Comparison of ENCODE assay signal across 2 cellular contexts in genomic region chr5:73674669-73675004, GRCh38.
A peak's percentile ranks its signal among the peaks of the same experiment; 100 is the strongest.
TF ChIP-seq lines count a peak whose summit lies in the region.

No MANE protein-coding gene starts in this region.

TF ChIP-seq in HepG2, 621 proteins besides CTCF, POLR2A, EP300 and RAD21:
- TF ChIP-seq FOSL2 (CRISPR knock-in tag; IDR thresholded peaks at IDR 0.05) (0 out of 2 replicates have a peak, but pooled peaks have one; percentile 28), ZNF574 (CRISPR knock-in tag; IDR thresholded peaks at IDR 0.05) (no peak)

TF ChIP-seq in GM12878, 131 proteins besides CTCF, POLR2A, EP300 and RAD21:
- no peak for TF ChIP-seq ZBED1 (IDR thresholded peaks at IDR 0.05; ENCODE audit: borderline replicate concordance)
- no peak for TF ChIP-seq ZNF24 (IDR thresholded peaks at IDR 0.05)
- TF ChIP-seq NR2C1 (IDR thresholded peaks at IDR 0.05), result no peak
- no peak for TF ChIP-seq SREBF1 (IDR thresholded peaks at IDR 0.05; ENCODE audit: low read length)
- no peak for TF ChIP-seq IKZF2 (IDR thresholded peaks at IDR 0.05)
- no peak for TF ChIP-seq NFXL1 (IDR thresholded peaks at IDR 0.05; ENCODE audit: borderline replicate concordance)
- TF ChIP-seq BMI1 (IDR thresholded peaks at IDR 0.05; ENCODE audit: borderline replicate concordance), result no peak
- TF ChIP-seq CHD1 (IDR thresholded peaks at IDR 0.05; ENCODE audit: low read depth, low read length), result no peak
- no peak for TF ChIP-seq EGR1 (IDR thresholded peaks at IDR 0.05; ENCODE audit: borderline replicate concordance in 1 of 2, low read depth in 2 of 2, low read length in 2 of 2)
- no peak for TF ChIP-seq CBX5 (IDR thresholded peaks at IDR 0.05; ENCODE audit: low read depth)
TF ChIP-seq in GM12878: peak in this region for 0.
